In the genomic region with DNA sequence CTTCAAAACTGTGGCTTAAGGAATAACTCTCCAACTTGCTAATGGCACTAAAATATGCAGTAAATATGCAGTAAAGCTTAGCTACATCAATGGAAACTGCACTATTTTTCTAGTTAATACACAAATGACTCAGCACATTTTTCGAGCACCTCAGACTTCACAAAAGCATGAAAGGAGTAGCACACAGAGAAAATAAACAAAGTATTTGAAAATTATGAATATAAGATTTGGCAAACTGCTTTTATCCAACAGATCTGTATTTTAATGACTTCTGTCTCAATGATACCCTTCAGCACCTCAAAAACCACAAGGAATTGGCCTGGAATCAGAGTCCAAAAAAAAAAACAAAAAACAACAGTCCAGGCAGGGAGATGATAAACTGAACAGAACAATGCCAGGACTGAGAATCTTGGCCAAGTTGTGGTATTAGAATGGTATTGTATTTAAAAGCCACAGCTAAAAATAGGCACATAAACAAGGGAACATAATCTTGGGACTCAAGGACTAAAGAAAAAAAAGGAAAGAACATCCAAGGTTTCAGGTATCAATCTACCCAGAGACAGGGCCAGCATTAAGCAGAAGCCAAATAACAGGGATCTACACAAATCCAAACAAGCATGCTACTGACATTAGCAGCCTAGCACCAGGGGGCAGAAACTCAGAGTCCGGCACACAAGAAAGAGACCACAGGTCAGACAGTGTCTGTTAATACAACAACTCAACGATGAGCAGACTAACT, we compare ENCODE assay signal across 1 cellular context.
TF ChIP-seq lines count a peak whose summit lies in the region.

No MANE protein-coding gene starts in this region.

TF ChIP-seq in H1, 55 proteins besides CTCF, POLR2A, EP300 and RAD21:
- no peak for TF ChIP-seq ZNF274 (IDR thresholded peaks at IDR 0.05; ENCODE audit: borderline replicate concordance, extremely low read depth, low read length)
- TF ChIP-seq GTF2F1 (IDR thresholded peaks at IDR 0.05; ENCODE audit: borderline replicate concordance, low read depth, low read length): no peak
- peak; percentile 73 for TF ChIP-seq BACH1 (IDR thresholded peaks at IDR 0.05; ENCODE audit: low read length)
- TF ChIP-seq, protein P1, sequence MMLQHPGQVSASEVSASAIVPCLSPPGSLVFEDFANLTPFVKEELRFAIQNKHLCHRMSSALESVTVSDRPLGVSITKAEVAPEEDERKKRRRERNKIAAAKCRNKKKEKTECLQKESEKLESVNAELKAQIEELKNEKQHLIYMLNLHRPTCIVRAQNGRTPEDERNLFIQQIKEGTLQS (IDR thresholded peaks at IDR 0.05; ENCODE audit: insufficient read depth, low read depth, low read length): no peak
- TF ChIP-seq MAFK (IDR thresholded peaks at IDR 0.05; ENCODE audit: low read depth, low read length): peak; percentile 59
- no peak for TF ChIP-seq SIRT6 (IDR thresholded peaks at IDR 0.05; ENCODE audit: low read length)
- no peak for TF ChIP-seq JUND (IDR thresholded peaks at IDR 0.05; ENCODE audit: low read length)
- no peak for TF ChIP-seq HDAC2 (IDR thresholded peaks at IDR 0.05; ENCODE audit: borderline replicate concordance in 1 of 2, low read depth in 2 of 2, low read length in 2 of 2)
